ENCODE assay signal across 17 cellular contexts in genomic region chr1:6137758-6138157, GRCh38. TPM values are rescaled to one million over a fixed set of nuclear protein-coding genes. Genes with fewer than 3 reads are reported as not detected.
A peak's percentile ranks its signal among the peaks of the same experiment; 100 is the strongest.
DNase-seq lines count a peak whose midpoint lies in the region; ATAC-seq, FAIRE-seq and TF ChIP-seq lines count a peak whose summit lies in the region.
"Had no signal": no experiment of that assay in that cellular context is flagged by ENCODE, and none has a peak within 500 bp of the region (broad histone marks: within the 10 kb centered on the region; RNA-seq: fewer than 3 reads in every experiment).

No MANE protein-coding gene starts in this region.

- H3K4me1 ChIP-seq in BLaER1, result peaks cover 37% of the 10 kb centered on the region
- H3K4me1 ChIP-seq in GM23338 (ENCODE audit: insufficient read depth), result no peaks in the 10 kb centered on the region
- no peaks in the 10 kb centered on the region for H3K4me1 ChIP-seq in neural progenitor cell
- no peaks in the 10 kb centered on the region for H3K4me1 ChIP-seq in body of pancreas
- H3K4me1 ChIP-seq: SJSA1 had no signal

- H3K27ac Mint-ChIP-seq in GM23338 (no peak overlapping the region), chondrocyte (ENCODE audit: unreplicated experiment) (no peak overlapping the region), neural progenitor cell (no peak overlapping the region)
- H3K27ac Mint-ChIP-seq: CD4-positive, CD25-positive, alpha-beta regulatory T cell had no signal

- H3K4me2 ChIP-seq in BLaER1 (peak overlapping the region; percentile 55), GM23338 (no peak overlapping the region), neural progenitor cell (no peak overlapping the region)

- H3K27ac ChIP-seq in BLaER1 (no peak overlapping the region), GM23338 (ENCODE audit: low read depth) (no peak overlapping the region), neural progenitor cell (no peak overlapping the region), body of pancreas (no peak overlapping the region)
- H3K27ac ChIP-seq: RWPE1, SJSA1 had no signal

- ATAC-seq in GM23338, result peak; percentile 37
- no peak for ATAC-seq in body of pancreas
- ATAC-seq in GM18909 (IDR thresholded peaks at IDR 0.05; ENCODE audit: poor library complexity, unreplicated experiment), result no peak

- H3K27me3 ChIP-seq in BLaER1 (no peaks in the 10 kb centered on the region), GM23338 (ENCODE audit: insufficient read depth) (no peaks in the 10 kb centered on the region), neural progenitor cell (no peaks in the 10 kb centered on the region), body of pancreas (no peaks in the 10 kb centered on the region)
- H3K27me3 ChIP-seq: SJSA1 had no signal

- FAIRE-seq in urothelium cell line (lab: Jason Lieb, UNC), result no peak
- FAIRE-seq: GM19239 had no signal

- H3K9ac ChIP-seq in BLaER1 (no peak overlapping the region), neural progenitor cell (no peak overlapping the region)

- DNase-seq in GM23338 (ENCODE audit: low spot score) (no peak), chondrocyte (ENCODE audit: low spot score) (peak; percentile 56), neural progenitor cell (ENCODE audit: low spot score) (peak; percentile 27), NOMO-1 treated with dmso at 0.1 percent for 144 hours (lab: John Stamatoyannopoulos, UW; ENCODE audit: unreplicated experiment) (no peak), body of pancreas (no peak), urothelium cell line (ENCODE audit: low spot score) (no peak)
- DNase-seq: CD4-positive, CD25-positive, alpha-beta regulatory T cell; HCEC 1CT; KBM-7; MV-4-11; NCI-H1417; NCI-H187 treated with DMSO at 0.1 percent for 48 hours had no signal

- H3K27me3 Mint-ChIP-seq in GM23338 (ENCODE audit: insufficient read depth, low read depth, poor library complexity) (peaks cover 14% of the 10 kb centered on the region), chondrocyte (ENCODE audit: low read depth) (peaks cover 5% of the 10 kb centered on the region), neural progenitor cell (ENCODE audit: insufficient read depth, low read depth) (peaks cover 4% of the 10 kb centered on the region)

- TF ChIP-seq CTCF in GM23338 (conservative IDR thresholded peaks at IDR 0.05; ENCODE audit: low read depth in 2 of 2) (peak; percentile 37 to 48), chondrocyte (IDR thresholded peaks at IDR 0.05) (no peak), neural progenitor cell (IDR thresholded peaks at IDR 0.05) (peak; percentile 34), body of pancreas (IDR thresholded peaks at IDR 0.05) (no peak)

- H3K4me3 ChIP-seq in BLaER1 (no peak overlapping the region), GM23338 (no peak overlapping the region), neural progenitor cell (no peak overlapping the region), body of pancreas (no peak overlapping the region)
- H3K4me3 ChIP-seq: SJSA1 had no signal

- H2AFZ ChIP-seq in GM23338 (no peak overlapping the region), neural progenitor cell (replicated peaks) (no peak overlapping the region)

- H3K79me2 ChIP-seq in GM23338 (replicated peaks; ENCODE audit: insufficient read depth) (no peaks in the 10 kb centered on the region), neural progenitor cell (ENCODE audit: low read depth) (no peaks in the 10 kb centered on the region)

- no peak overlapping the region for H3K4me3 Mint-ChIP-seq in GM23338
- H3K4me3 Mint-ChIP-seq in chondrocyte (ENCODE audit: unreplicated experiment), result no peak overlapping the region
- H3K4me3 Mint-ChIP-seq in neural progenitor cell, result no peak overlapping the region
- H3K4me3 Mint-ChIP-seq: CD4-positive, CD25-positive, alpha-beta regulatory T cell had no signal

- H3K9me3 Mint-ChIP-seq in GM23338 (no peaks in the 10 kb centered on the region; the same call in 2 of the 3 replicates), chondrocyte (ENCODE audit: low read depth) (peaks cover 1% of the 10 kb centered on the region), neural progenitor cell (peaks cover under 1% of the 10 kb centered on the region)

- no peaks in the 10 kb centered on the region for H3F3A ChIP-seq in GM23338 (replicated peaks; ENCODE audit: low read depth)
- H3F3A ChIP-seq in neural progenitor cell (ENCODE audit: low read depth), result no peaks in the 10 kb centered on the region

- peaks cover 8% of the 10 kb centered on the region for H3K9me3 ChIP-seq in BLaER1
- H3K9me3 ChIP-seq in neural progenitor cell (ENCODE audit: low read depth), result no peaks in the 10 kb centered on the region
- no peaks in the 10 kb centered on the region for H3K9me3 ChIP-seq in body of pancreas

- H3K4me1 Mint-ChIP-seq in GM23338, result no peaks in the 10 kb centered on the region
- no peaks in the 10 kb centered on the region for H3K4me1 Mint-ChIP-seq in chondrocyte (ENCODE audit: low read depth)
- H3K4me1 Mint-ChIP-seq in neural progenitor cell, result no peaks in the 10 kb centered on the region
- H3K4me1 Mint-ChIP-seq: CD4-positive, CD25-positive, alpha-beta regulatory T cell had no signal

- H3K36me3 Mint-ChIP-seq in GM23338 (ENCODE audit: low read depth), result no peaks in the 10 kb centered on the region
- H3K36me3 Mint-ChIP-seq in chondrocyte (ENCODE audit: low read depth), result peaks cover 2% of the 10 kb centered on the region
- no peaks in the 10 kb centered on the region for H3K36me3 Mint-ChIP-seq in neural progenitor cell
- H3K36me3 Mint-ChIP-seq: CD4-positive, CD25-positive, alpha-beta regulatory T cell had no signal

- intact Hi-C loops in body of pancreas (cut with DNase I), result no loop called here

- no peak for TF ChIP-seq POLR2A in body of pancreas (IDR thresholded peaks at IDR 0.05)

- H3K36me3 ChIP-seq in BLaER1, result no peaks in the 10 kb centered on the region
- no peaks in the 10 kb centered on the region for H3K36me3 ChIP-seq in GM23338 (ENCODE audit: insufficient read depth)
- no peaks in the 10 kb centered on the region for H3K36me3 ChIP-seq in neural progenitor cell
- no peaks in the 10 kb centered on the region for H3K36me3 ChIP-seq in body of pancreas (replicated peaks in 1 of 2; ENCODE audit: insufficient read depth in 1 of 2, low read depth in 2 of 2)
- H3K36me3 ChIP-seq: SJSA1 had no signal

- H4K20me1 ChIP-seq in BLaER1 (no peaks in the 10 kb centered on the region), GM23338 (replicated peaks; ENCODE audit: insufficient read depth) (no peaks in the 10 kb centered on the region), neural progenitor cell (ENCODE audit: low read depth) (no peaks in the 10 kb centered on the region)

- H3K9me2 ChIP-seq in GM23338 (ENCODE audit: insufficient read depth), result no peaks in the 10 kb centered on the region

- WGBS in body of pancreas, 2 donors, result 48 to 70% methylated on average over 2 to 5 of the region's 5 CpGs

TF ChIP-seq in GM23338, 12 proteins besides CTCF, POLR2A, EP300 and RAD21:
- no peak for TF ChIP-seq JUNB (IDR thresholded peaks at IDR 0.05; ENCODE audit: unreplicated experiment)

RNA-seq across cellular contexts. Expression of gene CHD5, which starts 42.4 kb away (rescaled TPM):
- total RNA-seq in GM23338 (2014; rRNA removed; shearing (Covaris generic)), result 1.0 and 1.4 TPM in 2 replicates
- 0.32 and 0.45 TPM in 2 replicates for polyA plus RNA-seq in GM23338 (2016; fragmentation: Nextera tagmentation; extraction: Ambion mirVana)
- 0.23 to 1.0 TPM (median 0.42 TPM) in 3 replicates for total RNA-seq in chondrocyte
- total RNA-seq in neural progenitor cell (ENCODE audit: low replicate concordance), result 0.17 and 0.22 TPM in 2 replicates
- total RNA-seq in body of pancreas, result 1 to 10 TPM in 1 of 2 donors, under 1 TPM in 1; under 0.01 to 2.1 TPM
- total RNA-seq: CD4-positive, CD25-positive, alpha-beta regulatory T cell had no signal
- polyA plus RNA-seq: CD4-positive, CD25-positive, alpha-beta regulatory T cell had no signal

Comparison
In these comparisons a context has a peak if more than half of its experiments do, and no peak if none do; other contexts are left out.
1. DNase-seq: peak in chondrocyte (single experiment) and neural progenitor cell (single experiment); none in GM23338 (single experiment), NOMO-1 treated with dmso at 0.1 percent for 144 hours (single experiment), body of pancreas (0 of 4) and urothelium cell line (single experiment).
2. CTCF ChIP-seq: peak in GM23338 (2 of 2) and neural progenitor cell (single experiment); none in chondrocyte (single experiment) and body of pancreas (0 of 7).